8 cellular contexts compared by ENCODE assay signal in genomic region chr2:64522843-64523428, GRCh38. TPM values are rescaled to one million over a fixed set of nuclear protein-coding genes. Genes with fewer than 3 reads are reported as not detected.
DNase-seq lines count a peak whose midpoint lies in the region; ATAC-seq and TF ChIP-seq lines count a peak whose summit lies in the region.

No MANE protein-coding gene starts in this region.

- no peaks in the 10 kb centered on the region for H3K36me3 ChIP-seq in HUES48 (ENCODE audit: control insufficient read depth, insufficient read depth, low read length)
- H3K36me3 ChIP-seq in NT2/D1 (ENCODE audit: insufficient read depth, insufficient read length, low read length): no peaks in the 10 kb centered on the region
- H3K36me3 ChIP-seq in muscle layer of duodenum (ENCODE audit: control insufficient read depth in 1 of 2, insufficient read depth in 2 of 2, low read length in 2 of 2): no peaks in the 10 kb centered on the region

- H3K27ac ChIP-seq in HUES48 (ENCODE audit: low read depth, low read length) (no peak overlapping the region), muscle layer of duodenum (ENCODE audit: low read length) (peak overlapping the region; percentile 19)

- H3K4me1 ChIP-seq in HUES48 (ENCODE audit: control insufficient read depth, insufficient read depth, low read length) (peaks cover 9% of the 10 kb centered on the region; the same call in 1 of the 2 replicates), NT2/D1 (ENCODE audit: insufficient read depth, insufficient read length) (no peaks in the 10 kb centered on the region), muscle layer of duodenum (ENCODE audit: control insufficient read depth in 1 of 2, insufficient read depth in 2 of 2, low read length in 2 of 2) (peaks cover 0 to 19% of the 10 kb centered on the region in 2 donors)

- no peak overlapping the region for H3K27ac Mint-ChIP-seq in endothelial cell (ENCODE audit: unreplicated experiment)

- H3K9me3 Mint-ChIP-seq in endothelial cell (ENCODE audit: unreplicated experiment): no peaks in the 10 kb centered on the region

- DNase-seq in CD1c-positive myeloid dendritic cell (ENCODE audit: extremely low spot score): peak; percentile 91
- DNase-seq in NT2/D1 (ENCODE audit: low read depth, low spot score): peak; percentile 36
- DNase-seq in activated CD8-positive, alpha-beta memory T cell treated with anti-CD3 and anti-CD28 coated beads, Interleukin-2, amount 50 U/mL, for 1 hour (ENCODE audit: extremely low read depth): peak; percentile 67
- peak; percentile 49 for DNase-seq in endothelial cell (ENCODE audit: low spot score)
- peak; percentile 31 for DNase-seq in stimulated activated CD8-positive, alpha-beta memory T cell treated with anti-CD3 and anti-CD28 coated beads, Interleukin-7, amount 100 ng/mL, for 24 hours (ENCODE audit: low read depth)

- peak overlapping the region; percentile 97 for H3K4me3 Mint-ChIP-seq in endothelial cell (ENCODE audit: unreplicated experiment)

- no peaks in the 10 kb centered on the region for H3K9me3 ChIP-seq in HUES48 (ENCODE audit: control insufficient read depth, insufficient read depth, low read length)
- no peaks in the 10 kb centered on the region for H3K9me3 ChIP-seq in NT2/D1 (ENCODE audit: insufficient read depth, low read length)
- no peaks in the 10 kb centered on the region for H3K9me3 ChIP-seq in muscle layer of duodenum (ENCODE audit: control insufficient read depth in 1 of 2, low read length in 2 of 2)

- peaks cover 20% of the 10 kb centered on the region for H3K4me1 Mint-ChIP-seq in endothelial cell (ENCODE audit: unreplicated experiment)

- H3K9ac ChIP-seq in HUES48 (ENCODE audit: low read depth, low read length) (no peak overlapping the region), NT2/D1 (ENCODE audit: insufficient read length, low read depth) (no peak overlapping the region)

- H3K4me3 ChIP-seq in HUES48 (ENCODE audit: low read depth, low read length) (peak overlapping the region; percentile 97), NT2/D1 (ENCODE audit: insufficient read length, low read depth) (peak overlapping the region; percentile 46), muscle layer of duodenum (ENCODE audit: low read depth in 1 of 2, low read length in 2 of 2) (peak overlapping the region; percentile 85 to 96)

- peaks cover 6% of the 10 kb centered on the region for H3K27me3 Mint-ChIP-seq in endothelial cell (ENCODE audit: unreplicated experiment)

- TF ChIP-seq CTCF in endothelial cell (IDR thresholded peaks at IDR 0.05; ENCODE audit: unreplicated experiment): peak; percentile 81

- ATAC-seq in GM21367 (IDR thresholded peaks at IDR 0.05; ENCODE audit: unreplicated experiment): no peak

- peaks cover 5% of the 10 kb centered on the region for H3K36me3 Mint-ChIP-seq in endothelial cell (ENCODE audit: low read depth, unreplicated experiment)

- H3K27me3 ChIP-seq in HUES48 (ENCODE audit: control insufficient read depth, insufficient read depth, low read length): no peaks in the 10 kb centered on the region
- no peaks in the 10 kb centered on the region for H3K27me3 ChIP-seq in NT2/D1 (ENCODE audit: insufficient read depth, insufficient read length)
- no peaks in the 10 kb centered on the region for H3K27me3 ChIP-seq in muscle layer of duodenum (ENCODE audit: low read depth, low read length)

RNA-seq across cellular contexts. Expression of gene AFTPH, which starts 1.2 kb away (rescaled TPM):
- total RNA-seq in endothelial cell (ENCODE audit: unreplicated experiment): 13.1 TPM

Comparison
In these comparisons a context has a peak if more than half of its experiments do, and no peak if none do; other contexts are left out.
1. DNase-seq: peak in every context shown above with its lines; median percentile 91 in CD1c-positive myeloid dendritic cell; 67 in activated CD8-positive, alpha-beta memory T cell treated with anti-CD3 and anti-CD28 coated beads, Interleukin-2, amount 50 U/mL, for 1 hour; 49 in endothelial cell; 36 in NT2/D1; 31 in stimulated activated CD8-positive, alpha-beta memory T cell treated with anti-CD3 and anti-CD28 coated beads, Interleukin-7, amount 100 ng/mL, for 24 hours.
2. H3K4me3 ChIP-seq: peak in every context shown above with its lines; median percentile 97 in HUES48; 90 in muscle layer of duodenum; 46 in NT2/D1.